In genomic region chr3:123755085-123755484, GRCh38 we compare ENCODE assay signal across 1 cellular context.
TF ChIP-seq lines count a peak whose summit lies in the region.

No MANE protein-coding gene starts in this region.

TF ChIP-seq in HepG2, 621 proteins besides CTCF, POLR2A, EP300 and RAD21 (continued from another document and continues in another):
- TF ChIP-seq ZNF710 (CRISPR knock-in tag; IDR thresholded peaks at IDR 0.05; ENCODE audit: borderline replicate concordance) (peak; percentile 82; the same call in 1 of the 2 replicates), TBL1XR1 (IDR thresholded peaks at IDR 0.05; ENCODE audit: borderline replicate concordance, low read length, partially characterized antibody) (no peak), TRIM24 (CRISPR knock-in tag; IDR thresholded peaks at IDR 0.05) (no peak), MED1 (CRISPR knock-in tag; IDR thresholded peaks at IDR 0.05) (peak; percentile 79), DNMT1 (CRISPR knock-in tag; IDR thresholded peaks at IDR 0.05) (no peak), KLF16 (CRISPR knock-in tag; IDR thresholded peaks at IDR 0.05) (0 out of 4 replicates have a peak, but pooled peaks of 1 of the 2 experiments have one; percentile 27), MAFF (IDR thresholded peaks at IDR 0.05; ENCODE audit: low read depth, low read length) (0 out of 2 replicates have a peak, but pooled peaks have one; percentile 5), GATAD1 (CRISPR knock-in tag; IDR thresholded peaks at IDR 0.05) (peak; percentile 36; the same call in 1 of the 2 replicates), PAXIP1 (CRISPR knock-in tag; conservative IDR thresholded peaks at IDR 0.05) (peak; percentile 91), ZNF12 (CRISPR knock-in tag; IDR thresholded peaks at IDR 0.05) (no peak), SNAPC5 (CRISPR knock-in tag; IDR thresholded peaks at IDR 0.05; ENCODE audit: borderline replicate concordance) (no peak), PITX1 (CRISPR knock-in tag; IDR thresholded peaks at IDR 0.05) (peak; percentile 54; the same call in 1 of the 2 replicates), ZNF180 (CRISPR knock-in tag; IDR thresholded peaks at IDR 0.05; ENCODE audit: borderline replicate concordance, low read depth) (no peak), KAT2B (IDR thresholded peaks at IDR 0.05; ENCODE audit: borderline replicate concordance, low read depth, low read length) (no peak), ZNF724P (CRISPR knock-in tag; IDR thresholded peaks at IDR 0.05; ENCODE audit: borderline replicate concordance) (no peak), ZNF616 (CRISPR knock-in tag; IDR thresholded peaks at IDR 0.05; ENCODE audit: low read depth) (no peak), CBX2 (IDR thresholded peaks at IDR 0.05; ENCODE audit: low read depth, low read length) (no peak), CBX2 (CRISPR knock-in tag; IDR thresholded peaks at IDR 0.05; ENCODE audit: low read depth) (no peak), ZMYM3 (CRISPR knock-in tag; IDR thresholded peaks at IDR 0.05) (peak; percentile 67), ZKSCAN8 (CRISPR knock-in tag; IDR thresholded peaks at IDR 0.05; ENCODE audit: borderline replicate concordance) (peak; percentile 54; the same call in 1 of the 2 replicates), ZBTB40 (IDR thresholded peaks at IDR 0.05) (no peak), ZBTB40 (CRISPR knock-in tag; IDR thresholded peaks at IDR 0.05) (no peak), TBX2 (CRISPR knock-in tag; IDR thresholded peaks at IDR 0.05; ENCODE audit: borderline replicate concordance) (peak; percentile 69; the same call in 1 of the 2 replicates), ZNF713 (CRISPR knock-in tag; IDR thresholded peaks at IDR 0.05) (no peak), SMARCE1 (IDR thresholded peaks at IDR 0.05; ENCODE audit: borderline replicate concordance) (no peak), ZNF598 (CRISPR knock-in tag; IDR thresholded peaks at IDR 0.05; ENCODE audit: borderline replicate concordance) (no peak), TFE3 (CRISPR knock-in tag; IDR thresholded peaks at IDR 0.05) (no peak; the same call in 1 of the 2 replicates), ZBTB49 (CRISPR knock-in tag; IDR thresholded peaks at IDR 0.05; ENCODE audit: borderline replicate concordance) (no peak), FOXO1 (CRISPR knock-in tag; IDR thresholded peaks at IDR 0.05) (peak; percentile 35; the same call in 1 of the 2 replicates), ETV5 (CRISPR knock-in tag; IDR thresholded peaks at IDR 0.05; ENCODE audit: borderline replicate concordance) (peak; percentile 35; the same call in 1 of the 2 replicates), LCORL (IDR thresholded peaks at IDR 0.05) (no peak), LCORL (CRISPR knock-in tag; IDR thresholded peaks at IDR 0.05) (peak; percentile 63; the same call in 1 of the 2 replicates), U2AF1 (optimal IDR thresholded peaks at IDR 0.05; ENCODE audit: low read depth, low read length) (no peak), ZNF574 (CRISPR knock-in tag; IDR thresholded peaks at IDR 0.05) (peak; percentile 55; the same call in 1 of the 2 replicates)
